ENCODE assay signal across 14 cellular contexts in genomic region chr15:69743091-69743490, GRCh38.
"Had no signal": no experiment of that assay in that cellular context is flagged by ENCODE, and none has a peak within 500 bp of the region (broad histone marks: within the 10 kb centered on the region; RNA-seq: fewer than 3 reads in every experiment).

No MANE protein-coding gene starts in this region.

- H3K27ac ChIP-seq: esophagus muscularis mucosa, stomach, testis, upper lobe of right lung had no signal

- H3K36me3 ChIP-seq: esophagus muscularis mucosa, stomach, upper lobe of right lung had no signal

- FAIRE-seq: keratinocyte had no signal

- H3K27ac Mint-ChIP-seq: progenitor cell of endocrine pancreas; T-helper 2 cell treated with Interferon-gamma antibody and Interleukin-4, amounts not matched to agents 5 μg/mL and 100 μg/mL, for 36 hours had no signal

- H3K4me3 ChIP-seq: esophagus muscularis mucosa, smooth muscle cell, stomach, testis, upper lobe of right lung had no signal

- H3K9me3 ChIP-seq: testis, upper lobe of right lung had no signal

- H3K27me3 ChIP-seq: testis, upper lobe of right lung had no signal

- H3K4me2 ChIP-seq: smooth muscle cell had no signal

- ATAC-seq: left lobe of liver, upper lobe of right lung had no signal

- H3K4me1 ChIP-seq: esophagus muscularis mucosa, stomach, testis, upper lobe of right lung had no signal

- DNase-seq: activated CD4-positive, alpha-beta T cell treated with anti-CD3 and anti-CD28 coated beads, Interleukin-2, amount 50 U/mL, for 4 hours; naive B cell; occipital lobe; right cardiac atrium; stomach; SW 1271; testis; upper lobe of right lung had no signal

- H3K4me3 Mint-ChIP-seq: T-helper 2 cell treated with Interferon-gamma antibody and Interleukin-4, amounts not matched to agents 5 μg/mL and 100 μg/mL, for 36 hours had no signal
